17 cellular contexts compared by ENCODE assay signal in genomic region chr22:19218541-19219233, GRCh38. TPM values are rescaled to one million over a fixed set of nuclear protein-coding genes. Genes with fewer than 3 reads are reported as not detected.
A peak's percentile ranks its signal among the peaks of the same experiment; 100 is the strongest.
DNase-seq lines count a peak whose midpoint lies in the region; ATAC-seq, FAIRE-seq and TF ChIP-seq lines count a peak whose summit lies in the region.
"Had no signal": no experiment of that assay in that cellular context is flagged by ENCODE, and none has a peak within 500 bp of the region (broad histone marks: within the 10 kb centered on the region; RNA-seq: fewer than 3 reads in every experiment).

No MANE protein-coding gene starts in this region.

- no peak overlapping the region for H2AFZ ChIP-seq in GM23338
- peak overlapping the region; percentile 22; the same call in 1 of the 2 replicates for H2AFZ ChIP-seq in Loucy (ENCODE audit: low read length)
- no peak overlapping the region for H2AFZ ChIP-seq in osteoblast (ENCODE audit: low read length)

- peaks cover 41% of the 10 kb centered on the region for H3K4me1 Mint-ChIP-seq in GM23338

- H3K79me2 ChIP-seq in GM23338 (replicated peaks; ENCODE audit: insufficient read depth), result no peaks in the 10 kb centered on the region
- no peaks in the 10 kb centered on the region for H3K79me2 ChIP-seq in Loucy (ENCODE audit: insufficient read depth, low read length)
- H3K79me2 ChIP-seq in osteoblast (ENCODE audit: insufficient read depth, low read length), result no peaks in the 10 kb centered on the region

- H3K9ac ChIP-seq in Loucy (ENCODE audit: low read depth, low read length, poor library complexity, severe bottlenecking), result peak overlapping the region; percentile 34

- no peaks in the 10 kb centered on the region for H3K27me3 ChIP-seq in GM23338 (ENCODE audit: insufficient read depth)
- H3K27me3 ChIP-seq in Loucy (ENCODE audit: insufficient read depth, low read length, poor library complexity, severe bottlenecking), result no peaks in the 10 kb centered on the region
- H3K27me3 ChIP-seq in osteoblast (ENCODE audit: insufficient read depth, low read length), result no peaks in the 10 kb centered on the region
- no peaks in the 10 kb centered on the region for H3K27me3 ChIP-seq in left lung
- H3K27me3 ChIP-seq: MG63, pancreas had no signal

- ATAC-seq in GM23338 (peak; percentile 19), Right ventricle myocardium superior (ENCODE audit: poor library complexity) (peak; percentile 90), left lung (no peak)
- ATAC-seq: Panc1 had no signal

- TF ChIP-seq POLR2A in GM12892 (IDR thresholded peaks at IDR 0.05; ENCODE audit: low read depth, low read length), result no peak

- H3K4me1 ChIP-seq in GM23338 (ENCODE audit: insufficient read depth) (peaks cover 20% of the 10 kb centered on the region), Loucy (ENCODE audit: insufficient read depth, low read length, poor library complexity, severe bottlenecking) (peaks cover 16% of the 10 kb centered on the region), osteoblast (ENCODE audit: insufficient read depth, low read length) (no peaks in the 10 kb centered on the region), left lung (no peaks in the 10 kb centered on the region)
- H3K4me1 ChIP-seq: lower lobe of right lung, pancreas had no signal

- H3K4me3 ChIP-seq in GM23338 (no peak overlapping the region), Loucy (ENCODE audit: low read length, poor library complexity, severe bottlenecking) (peak overlapping the region; percentile 14), osteoblast (ENCODE audit: insufficient read depth, low read length) (no peak overlapping the region), left lung (no peak overlapping the region)
- H3K4me3 ChIP-seq: lower lobe of right lung, MG63, pancreas, smooth muscle cell had no signal

- no peak overlapping the region for H3K4me3 Mint-ChIP-seq in GM23338
- H3K4me3 Mint-ChIP-seq: activated CD8-positive, alpha-beta memory T cell treated with anti-CD3 and anti-CD28 coated beads, Interleukin-2, amount 10 ng/mL, durations not matched to agents 7 days and 5 days; activated naive CD8-positive, alpha-beta T cell treated with anti-CD3 and anti-CD28 coated beads for 36 hours; endodermal cell; type B pancreatic cell had no signal

- peaks cover 4% of the 10 kb centered on the region for H3K27me3 Mint-ChIP-seq in GM23338 (ENCODE audit: insufficient read depth, low read depth, poor library complexity)
- H3K27me3 Mint-ChIP-seq: activated naive CD8-positive, alpha-beta T cell treated with anti-CD3 and anti-CD28 coated beads for 36 hours; type B pancreatic cell had no signal

- peak overlapping the region; percentile 39; the same call in 1 of the 2 replicates for H3K4me2 ChIP-seq in GM23338
- H3K4me2 ChIP-seq in Loucy (ENCODE audit: low read depth, low read length, poor library complexity, severe bottlenecking), result peak overlapping the region; percentile 52
- no peak overlapping the region for H3K4me2 ChIP-seq in osteoblast (ENCODE audit: insufficient read depth, low read length)
- H3K4me2 ChIP-seq: smooth muscle cell had no signal

- H3K27ac Mint-ChIP-seq in GM23338, result peak overlapping the region; percentile 75; the same call in 1 of the 2 replicates
- H3K27ac Mint-ChIP-seq: activated CD8-positive, alpha-beta memory T cell treated with anti-CD3 and anti-CD28 coated beads, Interleukin-2, amount 10 ng/mL, durations not matched to agents 7 days and 5 days; activated naive CD8-positive, alpha-beta T cell treated with anti-CD3 and anti-CD28 coated beads for 36 hours; endodermal cell had no signal

- no peaks in the 10 kb centered on the region for H3F3A ChIP-seq in GM23338 (replicated peaks; ENCODE audit: low read depth)
- H3F3A ChIP-seq in Loucy (ENCODE audit: low read depth), result no peaks in the 10 kb centered on the region

- DNase-seq in GM23338 (ENCODE audit: low spot score), result no peak
- DNase-seq in Right ventricle myocardium superior, result no peak
- DNase-seq in osteoblast (ENCODE audit: insufficient read length, low spot score, missing footprints), result peak; percentile 42
- no peak for DNase-seq in stimulated activated CD4-positive, alpha-beta T cell treated with anti-CD3 and anti-CD28 coated beads, Interleukin-2, amount 100 ng/mL, for 48 hours
- DNase-seq in left lung, result no peak
- no peak for DNase-seq in GM12892 (ENCODE audit: insufficient read length)
- DNase-seq: lower lobe of right lung, MG63 had no signal

- H3K9me3 Mint-ChIP-seq in GM23338, result no peaks in the 10 kb centered on the region; the same call in 2 of the 3 replicates
- H3K9me3 Mint-ChIP-seq: activated naive CD8-positive, alpha-beta T cell treated with anti-CD3 and anti-CD28 coated beads for 36 hours; endodermal cell; type B pancreatic cell had no signal

- H4K20me1 ChIP-seq in GM23338 (replicated peaks; ENCODE audit: insufficient read depth) (no peaks in the 10 kb centered on the region), Loucy (ENCODE audit: insufficient read depth, low read length, poor library complexity, severe bottlenecking) (no peaks in the 10 kb centered on the region), osteoblast (ENCODE audit: insufficient read depth, low read length) (no peaks in the 10 kb centered on the region)

- no peak for FAIRE-seq in GM12892 (lab: Jason Lieb, UNC)
- FAIRE-seq: colon, pancreas had no signal

- no peak overlapping the region for H3K27ac ChIP-seq in GM23338 (ENCODE audit: low read depth)
- no peak overlapping the region for H3K27ac ChIP-seq in osteoblast (ENCODE audit: low read depth, low read length)
- H3K27ac ChIP-seq in left lung, result no peak overlapping the region
- H3K27ac ChIP-seq: lower lobe of right lung, pancreas had no signal

- no peak for TF ChIP-seq CTCF in GM23338 (conservative IDR thresholded peaks at IDR 0.05; ENCODE audit: low read depth in 2 of 2)
- TF ChIP-seq CTCF in Loucy (conservative IDR thresholded peaks at IDR 0.05; ENCODE audit: low read length), result no peak
- no peak for TF ChIP-seq CTCF in osteoblast (IDR thresholded peaks at IDR 0.05; ENCODE audit: extremely low read depth, low read depth, low read length)
- TF ChIP-seq CTCF in left lung (IDR thresholded peaks at IDR 0.05), result no peak

- H3K36me3 ChIP-seq in GM23338 (ENCODE audit: insufficient read depth) (no peaks in the 10 kb centered on the region), Loucy (ENCODE audit: insufficient read depth, low read length) (no peaks in the 10 kb centered on the region), osteoblast (ENCODE audit: insufficient read depth, low read length) (peaks cover 34% of the 10 kb centered on the region), left lung (peaks cover 0 to 78% of the 10 kb centered on the region in 2 donors)
- H3K36me3 ChIP-seq: MG63 had no signal

- intact Hi-C loops in Right ventricle myocardium superior (cut with DNase I) (no loop called here), left lung (cut with DNase I) (no loop called here)

- H3K9me3 ChIP-seq in Loucy (ENCODE audit: insufficient read depth, low read depth, low read length) (no peaks in the 10 kb centered on the region), osteoblast (ENCODE audit: low read depth, low read length) (no peaks in the 10 kb centered on the region), left lung (no peaks in the 10 kb centered on the region)
- H3K9me3 ChIP-seq: lower lobe of right lung, MG63, pancreas had no signal

- H3K9me2 ChIP-seq in GM23338 (ENCODE audit: insufficient read depth), result 0 out of 2 replicates have a peak, but pooled peaks cover 3% of the 10 kb centered on the region
- no peaks in the 10 kb centered on the region for H3K9me2 ChIP-seq in Loucy (replicated peaks; ENCODE audit: low read depth, low read length)

- peaks cover 34% of the 10 kb centered on the region for H3K36me3 Mint-ChIP-seq in GM23338 (ENCODE audit: low read depth)
- H3K36me3 Mint-ChIP-seq: activated CD8-positive, alpha-beta memory T cell treated with anti-CD3 and anti-CD28 coated beads, Interleukin-2, amount 10 ng/mL, durations not matched to agents 7 days and 5 days; activated naive CD8-positive, alpha-beta T cell treated with anti-CD3 and anti-CD28 coated beads for 36 hours had no signal

TF ChIP-seq in GM23338, 12 proteins besides CTCF, POLR2A, EP300 and RAD21:
- no peak for TF ChIP-seq REST (IDR thresholded peaks at IDR 0.05; ENCODE audit: unreplicated experiment)
TF ChIP-seq in GM23338: peak in this region for 0.

RNA-seq across cellular contexts. Expression of gene SLC25A1, which starts 40.2 kb away (rescaled TPM):
- 210 and 242 TPM in 2 replicates for total RNA-seq in GM23338 (2014; rRNA removed; shearing (Covaris generic))
- polyA plus RNA-seq in GM23338 (2016; fragmentation: Nextera tagmentation; extraction: Ambion mirVana), result 141 and 145 TPM in 2 replicates
- 26.6 TPM for total RNA-seq in Right ventricle myocardium superior
- 63.7 and 69.2 TPM in 2 replicates for total RNA-seq in osteoblast
- 10 to 100 TPM; 80.7 to 99.3 TPM for total RNA-seq in left lung
- polyA plus RNA-seq in GM12892 (2012; ENCODE audit: missing spikeins), result 27.7 TPM
